Comparison of ENCODE assay signal across 31 cellular contexts in the genomic region with DNA sequence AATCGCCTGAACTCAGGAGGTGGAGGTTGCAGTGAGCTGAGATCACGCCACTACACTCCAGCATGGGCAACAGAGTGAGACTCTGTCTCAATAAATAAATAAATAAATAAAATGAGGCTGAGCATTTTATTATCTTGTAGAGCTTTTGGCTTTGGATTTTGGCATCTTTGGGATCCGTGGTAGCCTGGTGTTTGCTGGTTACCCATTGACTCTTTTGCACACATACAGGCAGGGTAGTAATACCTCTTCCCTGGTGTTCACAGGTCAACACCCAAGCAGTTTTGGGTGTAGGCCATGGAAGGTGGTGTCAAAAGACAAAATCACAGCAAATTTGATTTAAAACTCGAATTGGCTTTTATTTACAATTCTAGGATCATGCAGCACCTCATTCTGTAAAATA.
"Had no signal": no experiment of that assay in that cellular context is flagged by ENCODE, and none has a peak within 500 bp of the region (broad histone marks: within the 10 kb centered on the region; RNA-seq: fewer than 3 reads in every experiment).

No MANE protein-coding gene starts in this region.

- H3K36me3 Mint-ChIP-seq: activated naive CD8-positive, alpha-beta T cell treated with anti-CD3 and anti-CD28 coated beads for 36 hours had no signal

- ATAC-seq: activated CD8-positive, alpha-beta T cell treated with anti-CD3 and anti-CD28 coated beads for 36 hours; activated T-cell treated with anti-CD3 and anti-CD28 coated beads, Interleukin-2, amount 50 U/mL, for 72 hours; activated T-helper 17 cell treated with anti-CD3 and anti-CD28 coated beads, Interleukin-2, amount 50 U/mL, for 72 hours had no signal

- DNase-seq: activated CD4-positive, alpha-beta T cell treated with anti-CD3 and anti-CD28 coated beads for 1 hour; activated CD4-positive, alpha-beta T cell treated with anti-CD3 and anti-CD28 coated beads for 48 hours; activated CD4-positive, CD25-positive, alpha-beta regulatory T cell; activated CD8-positive, alpha-beta T cell treated with anti-CD3 and anti-CD28 coated beads for 36 hours; activated effector memory CD4-positive, alpha-beta T cell treated with anti-CD3 and anti-CD28 coated beads, Interleukin-2, amount 50 U/mL, for 16 hours; activated naive CD4-positive, alpha-beta T cell; activated naive CD4-positive, alpha-beta T cell treated with anti-CD3 and anti-CD28 coated beads, Interleukin-2, amount 50 U/mL, for 16 hours; activated naive CD8-positive, alpha-beta T cell treated with anti-CD3 and anti-CD28 coated beads for 36 hours; activated T-cell treated with anti-CD3 and anti-CD28 coated beads, Interleukin-2, amount 50 U/mL, for 1 hour; activated T-cell treated with anti-CD3 and anti-CD28 coated beads, Interleukin-2, amount 50 U/mL, for 72 hours; Kasumi-1; KG1; MG63; NCI-H1048; NCI-H1105 treated with DMSO at 0.1 percent for 48 hours; NCI-H1436; NCI-H1694; NCI-H1930; NCI-H2081 treated with DMSO at 0.1 percent for 48 hours; NCI-H226; NCI-H524 treated with DMSO at 0.1 percent for 48 hours; NCI-H748 treated with DMSO at 0.1 percent for 48 hours; NK-92 treated with Interleukin-12 subunit alpha and Interleukin-12 subunit beta, amount 100 ng/mL, for 24 hours; Right ventricle myocardium superior; T1000; WERI-Rb-1 had no signal

- H3K4me3 Mint-ChIP-seq: activated CD8-positive, alpha-beta T cell treated with anti-CD3 and anti-CD28 coated beads for 36 hours; activated naive CD8-positive, alpha-beta T cell treated with anti-CD3 and anti-CD28 coated beads for 36 hours; activated T-cell treated with anti-CD3 and anti-CD28 coated beads, Interleukin-2, amount 50 U/mL, for 72 hours; activated T-helper 17 cell treated with anti-CD3 and anti-CD28 coated beads, Interleukin-2, amount 50 U/mL, for 72 hours had no signal

- H3K4me1 ChIP-seq: breast epithelium had no signal

- H3K36me3 ChIP-seq: adrenal gland, breast epithelium, MG63, WERI-Rb-1 had no signal

- H3K4me1 Mint-ChIP-seq: activated T-helper 17 cell treated with anti-CD3 and anti-CD28 coated beads, Interleukin-2, amount 50 U/mL, for 72 hours had no signal

- H3K27me3 ChIP-seq: adrenal gland, body of pancreas, breast epithelium, MG63 had no signal

- H3K27me3 Mint-ChIP-seq: activated CD8-positive, alpha-beta T cell treated with anti-CD3 and anti-CD28 coated beads for 36 hours; activated naive CD8-positive, alpha-beta T cell treated with anti-CD3 and anti-CD28 coated beads for 36 hours; activated T-helper 17 cell treated with anti-CD3 and anti-CD28 coated beads, Interleukin-2, amount 50 U/mL, for 72 hours had no signal

- H3K27ac ChIP-seq: breast epithelium, SK-N-MC, WERI-Rb-1 had no signal

- H3K4me3 ChIP-seq: adrenal gland, body of pancreas, breast epithelium, MG63, SK-N-MC had no signal

- H3K27ac Mint-ChIP-seq: activated CD8-positive, alpha-beta T cell treated with anti-CD3 and anti-CD28 coated beads for 36 hours; activated naive CD8-positive, alpha-beta T cell treated with anti-CD3 and anti-CD28 coated beads for 36 hours; activated T-cell treated with anti-CD3 and anti-CD28 coated beads, Interleukin-2, amount 50 U/mL, for 72 hours; activated T-helper 17 cell treated with anti-CD3 and anti-CD28 coated beads, Interleukin-2, amount 50 U/mL, for 72 hours had no signal

- H3K9me3 Mint-ChIP-seq: activated CD8-positive, alpha-beta T cell treated with anti-CD3 and anti-CD28 coated beads for 36 hours; activated naive CD8-positive, alpha-beta T cell treated with anti-CD3 and anti-CD28 coated beads for 36 hours; activated T-cell treated with anti-CD3 and anti-CD28 coated beads, Interleukin-2, amount 50 U/mL, for 72 hours; activated T-helper 17 cell treated with anti-CD3 and anti-CD28 coated beads, Interleukin-2, amount 50 U/mL, for 72 hours had no signal

- H3K9me3 ChIP-seq: adrenal gland, body of pancreas, breast epithelium, MG63 had no signal
